Comparison of ENCODE assay signal across 8 cellular contexts in the genomic region with DNA sequence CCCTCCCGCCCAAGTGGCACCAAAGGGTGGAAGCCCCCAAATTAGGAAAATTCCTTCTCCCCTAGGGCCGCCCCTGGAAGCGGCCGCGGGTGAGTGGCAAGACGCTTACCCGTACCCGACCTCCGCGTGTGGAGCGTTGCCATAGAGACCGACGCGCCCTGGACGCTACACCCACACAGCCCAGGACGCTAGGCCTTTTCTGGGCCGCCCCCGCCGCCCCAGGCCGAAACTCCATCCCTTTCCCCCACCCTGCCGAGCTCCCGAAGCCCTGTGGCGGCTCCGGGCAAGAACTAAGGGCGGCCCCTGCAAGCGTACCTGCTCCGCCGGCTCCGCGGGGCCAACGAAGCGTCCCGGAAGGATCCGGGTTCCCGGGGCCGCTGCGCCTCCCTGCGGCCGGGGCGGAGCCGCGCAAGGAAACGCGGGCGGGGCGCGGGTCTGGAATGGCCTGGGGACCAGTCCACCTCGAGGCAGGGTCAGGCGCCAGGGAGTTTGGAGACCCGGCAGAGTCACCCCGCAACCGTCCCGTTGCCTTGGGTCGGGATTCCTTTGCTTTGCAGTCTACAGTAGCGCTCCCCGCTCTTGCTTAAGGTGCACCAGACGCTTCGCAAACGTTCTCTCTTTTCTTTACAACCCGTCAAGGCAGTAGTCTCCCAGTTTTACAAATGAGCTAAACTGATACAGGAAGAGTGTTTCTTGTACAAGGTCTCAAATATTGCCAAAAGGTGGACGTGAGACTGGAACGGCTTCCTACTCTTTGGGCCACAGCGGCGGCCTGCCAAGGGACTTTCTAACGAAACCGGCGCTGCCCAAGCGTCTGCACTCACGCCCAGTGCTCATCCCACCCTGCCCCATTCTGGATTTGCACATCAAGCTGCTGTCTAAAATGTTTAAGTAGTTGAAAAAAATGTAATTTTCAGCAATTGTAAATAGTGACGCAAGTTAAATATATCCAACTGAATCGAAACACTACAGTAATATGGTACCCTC. TPM values are rescaled to one million over a fixed set of nuclear protein-coding genes. Genes with fewer than 3 reads are reported as not detected.
DNase-seq lines count a peak whose midpoint lies in the region; ATAC-seq and TF ChIP-seq lines count a peak whose summit lies in the region.

A gene with protein sequence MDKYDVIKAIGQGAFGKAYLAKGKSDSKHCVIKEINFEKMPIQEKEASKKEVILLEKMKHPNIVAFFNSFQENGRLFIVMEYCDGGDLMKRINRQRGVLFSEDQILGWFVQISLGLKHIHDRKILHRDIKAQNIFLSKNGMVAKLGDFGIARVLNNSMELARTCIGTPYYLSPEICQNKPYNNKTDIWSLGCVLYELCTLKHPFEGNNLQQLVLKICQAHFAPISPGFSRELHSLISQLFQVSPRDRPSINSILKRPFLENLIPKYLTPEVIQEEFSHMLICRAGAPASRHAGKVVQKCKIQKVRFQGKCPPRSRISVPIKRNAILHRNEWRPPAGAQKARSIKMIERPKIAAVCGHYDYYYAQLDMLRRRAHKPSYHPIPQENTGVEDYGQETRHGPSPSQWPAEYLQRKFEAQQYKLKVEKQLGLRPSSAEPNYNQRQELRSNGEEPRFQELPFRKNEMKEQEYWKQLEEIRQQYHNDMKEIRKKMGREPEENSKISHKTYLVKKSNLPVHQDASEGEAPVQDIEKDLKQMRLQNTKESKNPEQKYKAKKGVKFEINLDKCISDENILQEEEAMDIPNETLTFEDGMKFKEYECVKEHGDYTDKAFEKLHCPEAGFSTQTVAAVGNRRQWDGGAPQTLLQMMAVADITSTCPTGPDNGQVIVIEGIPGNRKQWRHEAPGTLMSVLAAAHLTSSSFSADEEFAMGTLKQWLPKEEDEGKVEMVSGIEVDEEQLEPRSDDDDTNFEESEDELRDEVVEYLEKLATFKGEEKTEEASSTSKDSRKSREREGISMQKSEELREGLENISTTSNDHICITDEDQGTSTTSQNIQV (minus strand): TSS at position 360 of the 987 bp plus-strand sequence. CDS start 1,591 bp downstream, outside the sequence.

- DNase-seq in DMS153 treated with DMSO at 0.1 percent for 48 hours (lab: John Stamatoyannopoulos, UW; ENCODE audit: unreplicated experiment) (peak; percentile 74), SKM-1 (lab: John Stamatoyannopoulos, UW; ENCODE audit: unreplicated experiment) (peak; percentile 30), heart right ventricle (peak; percentile 49 to 70), pons (ENCODE audit: low spot score) (peak; percentile 14), ureter (ENCODE audit: low spot score) (peak; percentile 51)
- peak; percentile 19 for DNase-seq in activated naive CD8-positive, alpha-beta T cell treated with anti-CD3 and anti-CD28 coated beads, Interleukin-2, amount 50 U/mL, for 16 hours (ENCODE audit: low read depth, low spot score)

- H3K27ac ChIP-seq in HUES6 (ENCODE audit: low read depth, low read length) (no peak within 1 kb of the TSS), heart right ventricle (peak within 1 kb of the TSS in 4 of 10 donors; percentile 1 to 53 (median 28))

- peak; percentile 52 to 89 (median 80) for TF ChIP-seq CTCF in heart right ventricle (IDR thresholded peaks at IDR 0.05)

- H3K4me1 ChIP-seq in HUES6 (ENCODE audit: control insufficient read depth, insufficient read depth, low read length) = no peaks in the 10 kb centered on the region; the same call in 1 of the 2 replicates
- peaks cover 0 to 22% (median 13%) of the 10 kb centered on the region in 9 donors for H3K4me1 ChIP-seq in heart right ventricle

- peak within 1 kb of the TSS; percentile 10 for H3K9ac ChIP-seq in HUES6 (ENCODE audit: low read length)

- intact Hi-C loops in heart right ventricle (cut with DNase I) = loop anchor here (2.0 to 10.0 kb wide), 14 partner anchors 54 to 314 kb away; a partner anchor contains a TSS

- ATAC-seq in GM21381 (IDR thresholded peaks at IDR 0.05; ENCODE audit: unreplicated experiment) = peak; percentile 60
- peak; percentile 84 to 95 (median 90) for ATAC-seq in heart right ventricle

- H3K27me3 ChIP-seq in HUES6 (ENCODE audit: control insufficient read depth, insufficient read depth, low read length) (peaks cover 8% of the 10 kb centered on the region), heart right ventricle (no peaks in the 10 kb centered on the region)

- 10 to 12% methylated on average over 71 of the region's 71 CpGs for whole genome bisulfite sequencing in heart right ventricle, 2 donors

- H3K4me3 ChIP-seq in HUES6 (ENCODE audit: low read depth, low read length) = peak within 1 kb of the TSS; percentile 80
- peak within 1 kb of the TSS; percentile 59 to 78 (median 74) for H3K4me3 ChIP-seq in heart right ventricle

- H3K36me3 ChIP-seq in HUES6 (ENCODE audit: control insufficient read depth, insufficient read depth, low read length) (peaks cover 31% of the 10 kb centered on the region), heart right ventricle (peaks cover 0 to 35% (median 29%) of the 10 kb centered on the region in 9 donors)

- H3K9me3 ChIP-seq in HUES6 (ENCODE audit: control insufficient read depth, insufficient read depth, low read depth, low read length) (no peaks in the 10 kb centered on the region), heart right ventricle (peaks cover 0 to 4% (median 0%) of the 10 kb centered on the region in 11 donors)

RNA-seq across cellular contexts. Expression of the gene that starts here (rescaled TPM):
- under 1 TPM in 9 of 10 donors, not detected in 1; 0.10 to 0.93 (median 0.27) TPM for total RNA-seq in heart right ventricle
- polyA plus RNA-seq in heart right ventricle = under 1 TPM; 0.03 to 0.15 TPM
- 0.23 TPM for total RNA-seq in ureter

Comparison
In these comparisons a context has a peak if more than half of its experiments do, and no peak if none do; other contexts are left out.
1. Peak in DNase-seq, ATAC-seq and H3K4me3 ChIP-seq in heart right ventricle; RNA of the gene not detected or under 1 TPM.
2. Peak in DNase-seq in ureter; RNA of the gene not detected or under 1 TPM.
3. DNase-seq: peak in every context shown above with its lines; median percentile 74 in DMS153 treated with DMSO at 0.1 percent for 48 hours; 60 in heart right ventricle; 51 in ureter; 30 in SKM-1; 19 in activated naive CD8-positive, alpha-beta T cell treated with anti-CD3 and anti-CD28 coated beads, Interleukin-2, amount 50 U/mL, for 16 hours; 14 in pons.